24 cellular contexts compared by ENCODE assay signal in the genomic region with DNA sequence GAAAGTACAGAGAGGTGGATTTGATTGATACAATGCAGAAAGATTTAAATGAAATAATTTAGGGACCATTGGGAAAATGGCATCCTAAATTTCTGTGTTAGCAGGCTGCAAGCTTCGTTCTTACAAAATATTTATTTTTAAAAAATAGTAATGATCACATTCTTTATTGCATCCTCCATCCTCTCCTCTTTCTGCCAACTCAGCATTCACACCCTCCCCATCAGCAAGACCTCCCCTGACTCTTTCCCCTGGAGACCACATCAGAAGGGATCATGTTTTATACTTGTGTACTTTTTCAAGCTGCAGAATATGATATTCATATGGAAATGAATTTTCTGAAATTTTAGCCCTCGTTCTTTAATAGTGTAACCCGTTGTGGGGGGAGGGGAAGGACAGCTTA.
DNase-seq lines count a peak whose midpoint lies in the region; ATAC-seq, FAIRE-seq and TF ChIP-seq lines count a peak whose summit lies in the region.
"Had no signal": no experiment of that assay in that cellular context is flagged by ENCODE, and none has a peak within 500 bp of the region (broad histone marks: within the 10 kb centered on the region; RNA-seq: fewer than 3 reads in every experiment).

No MANE protein-coding gene starts in this region.

- BruUV-seq in IMR-90 (replicated peaks; lab: Mats Ljungman, UMichigan), result no TSS peak

- H3K9me3 Mint-ChIP-seq in neural progenitor cell, result no peaks in the 10 kb centered on the region
- no peaks in the 10 kb centered on the region for H3K9me3 Mint-ChIP-seq in natural killer cell treated with Interleukin-12 subunit alpha and Interleukin-12 subunit beta and Interleukin-15 and Interleukin-18, amount 100 ng/mL, for 72 hours
- H3K9me3 Mint-ChIP-seq: GM23338, IgD-negative memory B cell had no signal

- peaks cover 2% of the 10 kb centered on the region for H3K27me3 Mint-ChIP-seq in neural progenitor cell (ENCODE audit: insufficient read depth, low read depth)
- H3K27me3 Mint-ChIP-seq in natural killer cell treated with Interleukin-12 subunit alpha and Interleukin-12 subunit beta and Interleukin-15 and Interleukin-18, amount 100 ng/mL, for 72 hours, result peaks cover 0 to 5% of the 10 kb centered on the region in 2 donors
- H3K27me3 Mint-ChIP-seq: IgD-negative memory B cell had no signal

- FAIRE-seq in A549 (lab: Jason Lieb, UNC), result no peak
- FAIRE-seq: G401.6 had no signal

- H3K4me3 Mint-ChIP-seq in neural progenitor cell, result no peak overlapping the region
- H3K4me3 Mint-ChIP-seq in natural killer cell treated with Interleukin-12 subunit alpha and Interleukin-12 subunit beta and Interleukin-15 and Interleukin-18, amount 100 ng/mL, for 72 hours, result no peak overlapping the region
- H3K4me3 Mint-ChIP-seq: CD4-positive, alpha-beta memory T cell; GM23338; IgD-negative memory B cell had no signal

- TF ChIP-seq EP300 in A549 (IDR thresholded peaks at IDR 0.05), result no peak

- peak overlapping the region; percentile 21 for H3K27ac Mint-ChIP-seq in neural progenitor cell
- H3K27ac Mint-ChIP-seq in natural killer cell treated with Interleukin-12 subunit alpha and Interleukin-12 subunit beta and Interleukin-15 and Interleukin-18, amount 100 ng/mL, for 72 hours, result no peak overlapping the region
- H3K27ac Mint-ChIP-seq: CD4-positive, alpha-beta memory T cell; IgD-negative memory B cell had no signal

- no peak overlapping the region for H3K56ac ChIP-seq in IMR-90 (ENCODE audit: extremely low read depth, insufficient read depth, low read length)

- H3K4me2 ChIP-seq in A549 (no peak overlapping the region), IMR-90 (ENCODE audit: low read depth, low read length) (no peak overlapping the region), neural progenitor cell (peak overlapping the region; percentile 9)
- H3K4me2 ChIP-seq: GM23338 had no signal

- CTCF ChIA-PET in A549 (lab: Yijun Ruan, JAX), result interaction anchor here (0.6 to 0.7 kb wide), 2 partner anchors 12 to 81 kb away, joined by 3 read pairs; no protein-coding TSS in a partner anchor
- CTCF ChIA-PET in IMR-90 (lab: Yijun Ruan, JAX), result interaction anchor here (0.6 to 0.7 kb wide), 2 partner anchors 18 to 150 kb away, joined by 3 read pairs; no protein-coding TSS in a partner anchor

- H3K4me1 Mint-ChIP-seq in neural progenitor cell, result peaks cover 23% of the 10 kb centered on the region
- H3K4me1 Mint-ChIP-seq in natural killer cell treated with Interleukin-12 subunit alpha and Interleukin-12 subunit beta and Interleukin-15 and Interleukin-18, amount 100 ng/mL, for 72 hours (ENCODE audit: low read depth in 2 of 2), result peaks cover 0 to 2% of the 10 kb centered on the region in 2 donors
- H3K4me1 Mint-ChIP-seq: CD4-positive, alpha-beta memory T cell had no signal

- H4K20me1 ChIP-seq in IMR-90 (ENCODE audit: insufficient read depth, low read length) (no peaks in the 10 kb centered on the region), neural progenitor cell (ENCODE audit: low read depth) (no peaks in the 10 kb centered on the region)

- no peak overlapping the region for H3K27ac ChIP-seq in A549
- H3K27ac ChIP-seq in IMR-90 (ENCODE audit: insufficient read depth, low read length), result no peak overlapping the region
- H3K27ac ChIP-seq in neural progenitor cell, result no peak overlapping the region
- H3K27ac ChIP-seq: SJSA1 had no signal

- H3K4me3 ChIP-seq in A549, result no peak overlapping the region
- H3K4me3 ChIP-seq in IMR-90 (ENCODE audit: insufficient read depth, low read depth, low read length), result no peak overlapping the region
- no peak overlapping the region for H3K4me3 ChIP-seq in neural progenitor cell
- H3K4me3 ChIP-seq: GM23338, HAP-1, SJSA1 had no signal

- H4K8ac ChIP-seq in IMR-90 (ENCODE audit: low read depth in 2 of 2, low read length in 2 of 2), result no peak overlapping the region

- H3K27me3 ChIP-seq in IMR-90 (ENCODE audit: control insufficient read depth, insufficient read depth, low read length), result no peaks in the 10 kb centered on the region
- no peaks in the 10 kb centered on the region for H3K27me3 ChIP-seq in neural progenitor cell
- H3K27me3 ChIP-seq: SJSA1 had no signal

- H3K79me1 ChIP-seq in IMR-90 (ENCODE audit: low read depth in 1 of 2, low read length in 2 of 2), result no peaks in the 10 kb centered on the region

- H3K18ac ChIP-seq in IMR-90 (ENCODE audit: low read depth, low read length), result no peak overlapping the region

- POLR2A ChIA-PET in A549 (lab: Yijun Ruan, JAX) (no interaction called here), IMR-90 (lab: Charles Lee; ENCODE audit: unreplicated experiment) (interaction anchor here (0.6 kb wide), 1 partner anchor 527 kb away, joined by 4 read pairs; no protein-coding TSS in a partner anchor)

- no peak overlapping the region for H2AFZ ChIP-seq in IMR-90 (replicated peaks; ENCODE audit: low read length, poor library complexity)
- no peak overlapping the region for H2AFZ ChIP-seq in neural progenitor cell (replicated peaks)

- H2BK15ac ChIP-seq in IMR-90 (ENCODE audit: low read depth, low read length), result no peak overlapping the region

- no peak overlapping the region for H2BK120ac ChIP-seq in IMR-90 (ENCODE audit: low read depth, low read length)

- DNase-seq in A549 (ENCODE audit: low read depth in 1 of 2, low spot score in 1 of 2) (no peak), IMR-90 (no peak), NCI-H526 treated with DMSO at 0.1 percent for 48 hours (lab: John Stamatoyannopoulos, UW) (peak; percentile 19), neural progenitor cell (ENCODE audit: low spot score) (no peak), NCI-H1048 (lab: John Stamatoyannopoulos, UW) (no peak), NCI-H2029 treated with DMSO at 0.1 percent for 48 hours (lab: John Stamatoyannopoulos, UW) (no peak)
- no peak for DNase-seq in natural killer cell treated with Interleukin-12 subunit alpha and Interleukin-12 subunit beta and Interleukin-15 and Interleukin-18, amount 100 ng/mL, for 72 hours (ENCODE audit: low spot score)
- DNase-seq: C1 segment of cervical spinal cord; CD4-positive, alpha-beta memory T cell; COR-L47; DMS53; Karpas-422; NCI-H1105; NCI-H146; NCI-H1930; NCI-H524 treated with DMSO at 0.1 percent for 48 hours; NCI-H82; Right ventricle myocardium superior; T-helper 1 cell had no signal

- TF ChIP-seq RAD21 in A549 (conservative IDR thresholded peaks at IDR 0.05 in 1 of 2, IDR thresholded peaks at IDR 0.05 in 1 of 2) (no peak), IMR-90 (IDR thresholded peaks at IDR 0.05; ENCODE audit: low read length) (no peak)

- no peaks in the 10 kb centered on the region for H3K9me3 ChIP-seq in A549
- no peaks in the 10 kb centered on the region for H3K9me3 ChIP-seq in IMR-90 (ENCODE audit: control insufficient read depth, insufficient read depth, low read length)
- no peaks in the 10 kb centered on the region for H3K9me3 ChIP-seq in neural progenitor cell (ENCODE audit: low read depth)
- H3K9me3 ChIP-seq: HAP-1 had no signal

- H2AK9ac ChIP-seq in IMR-90 (replicated peaks; ENCODE audit: low read depth, low read length, poor library complexity), result no peak overlapping the region

- TF ChIP-seq CTCF in A549 (IDR thresholded peaks at IDR 0.05), result no peak
- TF ChIP-seq CTCF in IMR-90 (conservative IDR thresholded peaks at IDR 0.05; ENCODE audit: low read depth, low read length), result no peak
- TF ChIP-seq CTCF in neural progenitor cell (IDR thresholded peaks at IDR 0.05), result no peak

- no peak overlapping the region for H2BK5ac ChIP-seq in IMR-90 (ENCODE audit: low read depth, low read length, poor library complexity, severe bottlenecking)

- no peak overlapping the region for H4K5ac ChIP-seq in IMR-90 (ENCODE audit: low read depth, low read length)

- 37% methylated on average over 3 of the region's 3 CpGs for WGBS in A549 (ENCODE audit: missing lambda C conversion rate)
- WGBS in IMR-90 (ENCODE audit: extremely low coverage in 2 of 2, insufficient read length in 1 of 2), 2 experiments, result no CpG with 5 or more reads among the region's 3 CpGs

- dilution Hi-C loops in IMR-90 (cut with HindIII; ENCODE audit: low sequenced_read_pairs, unreplicated experiment), result no loop called here

- no peak overlapping the region for H3K23ac ChIP-seq in IMR-90 (ENCODE audit: low read depth, low read length)

- H3F3A ChIP-seq in neural progenitor cell (ENCODE audit: low read depth), result no peaks in the 10 kb centered on the region

- H3K36me3 Mint-ChIP-seq in neural progenitor cell, result no peaks in the 10 kb centered on the region
- H3K36me3 Mint-ChIP-seq in natural killer cell treated with Interleukin-12 subunit alpha and Interleukin-12 subunit beta and Interleukin-15 and Interleukin-18, amount 100 ng/mL, for 72 hours, result no peaks in the 10 kb centered on the region
- H3K36me3 Mint-ChIP-seq: CD4-positive, alpha-beta memory T cell; IgD-negative memory B cell had no signal

- H3K14ac ChIP-seq in IMR-90 (replicated peaks; ENCODE audit: low read depth, low read length), result no peak overlapping the region

- H2BK20ac ChIP-seq in IMR-90 (ENCODE audit: low read depth, low read length), result no peak overlapping the region

- H3K36me3 ChIP-seq in IMR-90 (ENCODE audit: control insufficient read depth, insufficient read depth, low read length), result no peaks in the 10 kb centered on the region
- H3K36me3 ChIP-seq in neural progenitor cell, result no peaks in the 10 kb centered on the region
- H3K36me3 ChIP-seq: HAP-1, SJSA1 had no signal

- no peaks in the 10 kb centered on the region for H3K79me2 ChIP-seq in neural progenitor cell (ENCODE audit: low read depth)

- H3K4ac ChIP-seq in IMR-90 (ENCODE audit: low read depth, low read length), result no peak overlapping the region

- no peak overlapping the region for H2AK5ac ChIP-seq in IMR-90 (ENCODE audit: low read depth, low read length)

- no peak overlapping the region for H4K91ac ChIP-seq in IMR-90 (ENCODE audit: insufficient read depth, low read depth, low read length)

- H3K4me1 ChIP-seq in A549 (no peaks in the 10 kb centered on the region), IMR-90 (ENCODE audit: control insufficient read depth, insufficient read depth, low read length) (no peaks in the 10 kb centered on the region; the same call in 1 of the 2 replicates), neural progenitor cell (peaks cover 13% of the 10 kb centered on the region)
- H3K4me1 ChIP-seq: SJSA1 had no signal

- no peak for TF ChIP-seq POLR2A in A549 (IDR thresholded peaks at IDR 0.05; ENCODE audit: low read length)
- no peak for TF ChIP-seq POLR2A in IMR-90 (IDR thresholded peaks at IDR 0.05; ENCODE audit: low read depth, low read length)

- in situ Hi-C loops in IMR-90 (cut with MboI; ENCODE audit: low sequenced_read_pairs), result no loop called here

- ATAC-seq in A549 (no peak), IMR-90 (ENCODE audit: low read depth) (no peak)
- ATAC-seq in natural killer cell treated with Interleukin-12 subunit alpha and Interleukin-12 subunit beta and Interleukin-15 and Interleukin-18, amount 100 ng/mL, for 72 hours, result no peak
- ATAC-seq: GM23338 had no signal

- no peak overlapping the region for H3K9ac ChIP-seq in IMR-90 (ENCODE audit: low read depth, low read length)
- H3K9ac ChIP-seq in neural progenitor cell, result no peak overlapping the region

- H3K9me1 ChIP-seq in IMR-90 (ENCODE audit: insufficient read depth, low read length), result no peaks in the 10 kb centered on the region

- intact Hi-C loops in IMR-90 (cut with micrococcal nuclease), result no loop called here

TF ChIP-seq in A549, 52 proteins besides CTCF, POLR2A, EP300 and RAD21 (continues in another document):
- peak; percentile 54 for TF ChIP-seq MAFK (IDR thresholded peaks at IDR 0.05; ENCODE audit: partially characterized antibody)
